Comparison of ENCODE assay signal across 1 cellular context in genomic region chr2:174815524-174815923, GRCh38.
TF ChIP-seq lines count a peak whose summit lies in the region.

No MANE protein-coding gene starts in this region.

TF ChIP-seq in IMR-90, 13 proteins besides CTCF, POLR2A, EP300 and RAD21:
- TF ChIP-seq ELK1 (IDR thresholded peaks at IDR 0.05; ENCODE audit: borderline replicate concordance, low read depth, low read length) (no peak), RFX5 (IDR thresholded peaks at IDR 0.05; ENCODE audit: low read depth, low read length) (no peak), RCOR1 (IDR thresholded peaks at IDR 0.05; ENCODE audit: insufficient replicate concordance, low read length) (no peak), CEBPB (IDR thresholded peaks at IDR 0.05; ENCODE audit: low read depth, low read length) (no peak), CHD1 (IDR thresholded peaks at IDR 0.05; ENCODE audit: low read depth, low read length) (no peak), MAFK (IDR thresholded peaks at IDR 0.05; ENCODE audit: low read depth, low read length) (no peak), BHLHE40 (IDR thresholded peaks at IDR 0.05; ENCODE audit: low read depth, low read length) (no peak), SMC3 (IDR thresholded peaks at IDR 0.05; ENCODE audit: low read depth, low read length) (no peak), MXI1 (IDR thresholded peaks at IDR 0.05; ENCODE audit: borderline replicate concordance, low read depth, low read length) (no peak), FOS (IDR thresholded peaks at IDR 0.05; ENCODE audit: low read depth, low read length) (no peak)
